ENCODE assay signal across 8 cellular contexts in the genomic region with DNA sequence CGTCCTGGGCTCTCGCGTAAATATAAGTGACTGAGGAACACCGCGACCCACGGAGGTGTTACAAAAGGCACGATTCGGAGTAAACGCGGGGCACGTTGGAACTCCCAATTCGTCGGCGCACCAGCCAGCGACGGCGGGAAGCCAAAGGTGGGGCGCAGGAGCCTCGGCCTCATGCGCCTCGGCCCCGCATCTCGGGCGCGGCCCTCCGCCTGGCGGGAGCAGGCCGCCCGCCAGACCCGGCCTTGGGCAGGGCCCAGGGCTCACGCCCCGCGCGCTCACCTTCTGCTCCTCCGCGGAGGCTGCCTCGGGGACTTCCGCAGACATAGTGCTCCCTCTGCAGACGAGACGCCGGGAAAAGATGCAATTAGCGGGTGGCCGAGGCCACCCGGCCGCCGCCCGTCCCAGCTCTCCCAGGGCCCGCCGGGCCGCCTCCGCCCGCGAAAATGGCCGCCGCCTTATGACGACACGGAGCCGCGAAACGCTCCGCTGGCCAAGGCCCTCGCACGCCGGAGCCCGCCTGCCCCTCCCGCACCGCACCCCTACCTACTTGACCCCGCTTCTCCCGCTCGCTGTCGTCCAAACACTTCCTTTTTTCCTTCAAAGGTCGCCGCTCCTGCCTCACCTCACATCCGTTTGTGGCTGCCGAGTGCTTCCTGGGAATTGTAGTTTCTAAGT. TPM values are rescaled to one million over a fixed set of nuclear protein-coding genes. Genes with fewer than 3 reads are reported as not detected.
DNase-seq lines count a peak whose midpoint lies in the region; ATAC-seq and TF ChIP-seq lines count a peak whose summit lies in the region.

A gene with protein sequence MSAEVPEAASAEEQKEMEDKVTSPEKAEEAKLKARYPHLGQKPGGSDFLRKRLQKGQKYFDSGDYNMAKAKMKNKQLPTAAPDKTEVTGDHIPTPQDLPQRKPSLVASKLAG (minus strand): TSS at position 462 of the 675 bp plus-strand sequence. CDS start 138 bp downstream, at position 324.

- H3K4me1 ChIP-seq in PC-9 (replicated peaks; ENCODE audit: insufficient read depth), result peaks cover 15% of the 10 kb centered on the region
- peaks cover 9% of the 10 kb centered on the region for H3K4me1 ChIP-seq in mucosa of stomach (ENCODE audit: control insufficient read depth, insufficient read depth, low read length)

- peaks cover 1% of the 10 kb centered on the region for H3K36me3 Mint-ChIP-seq in IgD-negative memory B cell

- H3K9me3 ChIP-seq in PC-9 (ENCODE audit: insufficient read depth, low read depth) (no peaks in the 10 kb centered on the region), mucosa of stomach (ENCODE audit: control insufficient read depth, low read length) (no peaks in the 10 kb centered on the region)

- intact Hi-C loops in PC-9 (cut with micrococcal nuclease; ENCODE audit: unreplicated experiment), result loop anchor here (1.0 to 10.0 kb wide), 5 partner anchors 110 to 312 kb away; a partner anchor contains a TSS

- H3K4me3 Mint-ChIP-seq in IgD-negative memory B cell, result peak within 1 kb of the TSS; percentile 86 to 97 (median 94)

- peak; percentile 70 for ATAC-seq in GM21529 (IDR thresholded peaks at IDR 0.05; ENCODE audit: unreplicated experiment)

- H3F3A ChIP-seq in PC-9 (ENCODE audit: insufficient read depth, low read depth), result no peaks in the 10 kb centered on the region

- TF ChIP-seq CTCF in PC-9 (conservative IDR thresholded peaks at IDR 0.05), result no peak

- H3K27me3 ChIP-seq in PC-9 (ENCODE audit: insufficient read depth, low read depth) (no peaks in the 10 kb centered on the region), mucosa of stomach (ENCODE audit: control insufficient read depth, insufficient read depth, low read length) (no peaks in the 10 kb centered on the region)

- no peaks in the 10 kb centered on the region for H3K27me3 Mint-ChIP-seq in IgD-negative memory B cell

- DNase-seq in DMS114 treated with DMSO at 0.1 percent for 48 hours (lab: John Stamatoyannopoulos, UW; ENCODE audit: unreplicated experiment) (peak; percentile 89), PC-9 (peak; percentile 77 to 88), erythroblast (lab: John Stamatoyannopoulos, UW) (peak; percentile 90 to 92)
- DNase-seq in activated T-cell treated with anti-CD3 and anti-CD28 coated beads, Interleukin-2, amount 50 U/mL, for 1 hour, result peak; percentile 77
- DNase-seq in stimulated activated CD8-positive, alpha-beta memory T cell treated with anti-CD3 and anti-CD28 coated beads, Interleukin-7, amount 100 ng/mL, for 24 hours (ENCODE audit: low read depth), result peak; percentile 61

- H3K4me1 Mint-ChIP-seq in IgD-negative memory B cell, result peaks cover 33 to 39% (median 33%) of the 10 kb centered on the region in 3 donors

- H3K4me3 ChIP-seq in PC-9 (peak within 1 kb of the TSS; percentile 94), mucosa of stomach (ENCODE audit: low read length) (peak within 1 kb of the TSS; percentile 90)

- CTCF ChIA-PET in PC-9 (lab: Charles Lee), result no interaction called here

- H3K9me3 Mint-ChIP-seq in IgD-negative memory B cell, result peaks cover 0 to under 1% (median 0%) of the 10 kb centered on the region in 3 donors

- H3K36me3 ChIP-seq in PC-9 (ENCODE audit: low read depth) (no peaks in the 10 kb centered on the region), mucosa of stomach (ENCODE audit: control insufficient read depth, insufficient read depth, low read length) (no peaks in the 10 kb centered on the region)

- H3K27ac Mint-ChIP-seq in IgD-negative memory B cell, result peak within 1 kb of the TSS; percentile 93 to 98 (median 96)

- H3K9ac ChIP-seq in mucosa of stomach (ENCODE audit: low read length), result peak within 1 kb of the TSS; percentile 99

- H4K20me1 ChIP-seq in PC-9 (ENCODE audit: insufficient read depth), result peaks cover 40% of the 10 kb centered on the region

- H3K27ac ChIP-seq in PC-9, result peak within 1 kb of the TSS; percentile 84

- TF ChIP-seq POLR2A in erythroblast (IDR thresholded peaks at IDR 0.05; ENCODE audit: low read length), result peak; percentile 85

- POLR2A ChIA-PET in PC-9 (lab: Charles Lee; ENCODE audit: unreplicated experiment), result interaction anchor here (0.6 kb wide), 2 partner anchors 307 to 1042 kb away, joined by 7 to 8 read pairs; no protein-coding TSS in a partner anchor

- no peaks in the 10 kb centered on the region for H3K9me2 ChIP-seq in PC-9 (ENCODE audit: insufficient read depth)

- BruUV-seq in PC-9 (replicated peaks; lab: Mats Ljungman, UMichigan), result no TSS peak

- peak within 1 kb of the TSS; percentile 98 for H3K4me2 ChIP-seq in PC-9

- H3K79me2 ChIP-seq in PC-9 (ENCODE audit: low read depth), result peaks cover 50% of the 10 kb centered on the region

- H2AFZ ChIP-seq in PC-9, result peak within 1 kb of the TSS; percentile 85

RNA-seq across cellular contexts. Expression of the gene that starts here (rescaled TPM):
- 64.6 TPM for polyA plus RNA-seq in IgD-negative memory B cell
- total RNA-seq in PC-9 (2021), result 108 and 119 TPM in 2 replicates

Comparison
In these comparisons a context has a peak if more than half of its experiments do, and no peak if none do; other contexts are left out.
1. Peak in every context shown above with its lines: DNase-seq, ATAC-seq, H3K4me3 ChIP-seq and H3K27ac ChIP-seq.